ENCODE assay signal across 34 cellular contexts in genomic region chr14:77890873-77891272, GRCh38.
"Had no signal": no experiment of that assay in that cellular context is flagged by ENCODE, and none has a peak within 500 bp of the region (broad histone marks: within the 10 kb centered on the region; RNA-seq: fewer than 3 reads in every experiment).

No MANE protein-coding gene starts in this region.

- H3K4me1 ChIP-seq: ascending aorta, body of pancreas, breast epithelium, Peyer's patch, SJSA1 had no signal

- H3K4me3 Mint-ChIP-seq: activated CD4-positive, alpha-beta T cell treated with anti-CD3 and anti-CD28 coated beads for 36 hours; activated CD4-positive, alpha-beta T cell treated with anti-CD3 and anti-CD28 coated beads, Interleukin-2, amount 10 ng/mL, durations not matched to agents 7 days and 5 days; activated CD8-positive, alpha-beta T cell treated with anti-CD3 and anti-CD28 coated beads, Interleukin-2, amount 10 ng/mL, durations not matched to agents 7 days and 5 days; activated naive CD4-positive, alpha-beta T cell treated with anti-CD3 and anti-CD28 coated beads, Interleukin-2, amount 50 U/mL, for 24 hours; activated naive CD8-positive, alpha-beta T cell treated with anti-CD3 and anti-CD28 coated beads, Interleukin-2, amount 10 ng/mL, durations not matched to agents 7 days and 5 days; activated T-cell treated with anti-CD3 and anti-CD28 coated beads, Interleukin-2, amount 50 U/mL, for 24 hours; T-helper 1 cell treated with Interleukin-12 subunit alpha and Interleukin-12 subunit beta and Interleukin-4 antibody, amounts not matched to agents 30 μg/mL and 1 μg/mL, for 36 hours; T-helper 2 cell treated with Interferon-gamma antibody and Interleukin-4, amounts not matched to agents 5 μg/mL and 100 μg/mL, for 36 hours; WTC11 had no signal

- DNase-seq: activated CD4-positive, alpha-beta T cell treated with anti-CD3 and anti-CD28 coated beads for 36 hours; activated CD4-positive, alpha-beta T cell treated with anti-CD3 and anti-CD28 coated beads, Interleukin-2, amount 10 ng/mL, durations not matched to agents 7 days and 5 days; activated CD4-positive, alpha-beta T cell treated with anti-CD3 and anti-CD28 coated beads, Interleukin-2, amount 50 U/mL, for 48 hours; activated CD8-positive, alpha-beta T cell treated with anti-CD3 and anti-CD28 coated beads, Interleukin-2, amount 10 ng/mL, durations not matched to agents 7 days and 5 days; activated gamma-delta T cell; activated naive CD4-positive, alpha-beta T cell treated with Interleukin-2 at 50 U/mL for 16 hours; activated naive CD8-positive, alpha-beta T cell treated with anti-CD3 and anti-CD28 coated beads, Interleukin-2, amount 10 ng/mL, durations not matched to agents 7 days and 5 days; activated T-cell treated with anti-CD3 and anti-CD28 coated beads, Interleukin-2, amount 50 U/mL, for 24 hours; body of pancreas; Karpas-422; NCI-H1105 treated with DMSO at 0.1 percent for 48 hours; NCI-H1436; NCI-H1694; NCI-H1930; NCI-H2081 treated with DMSO at 0.1 percent for 48 hours; NCI-H510A; NCI-H526; NCI-H748 treated with DMSO at 0.1 percent for 48 hours; NK-92 treated with Interleukin-12 subunit alpha and Interleukin-12 subunit beta, amount 100 ng/mL, for 24 hours; Peyer's patch; RPMI8226; SHP77 treated with DMSO at 0.1 percent for 48 hours; SK-N-SH had no signal

- H3K27ac Mint-ChIP-seq: activated CD4-positive, alpha-beta T cell treated with anti-CD3 and anti-CD28 coated beads for 36 hours; activated CD4-positive, alpha-beta T cell treated with anti-CD3 and anti-CD28 coated beads, Interleukin-2, amount 10 ng/mL, durations not matched to agents 7 days and 5 days; activated CD8-positive, alpha-beta T cell treated with anti-CD3 and anti-CD28 coated beads, Interleukin-2, amount 10 ng/mL, durations not matched to agents 7 days and 5 days; activated naive CD4-positive, alpha-beta T cell treated with anti-CD3 and anti-CD28 coated beads, Interleukin-2, amount 50 U/mL, for 24 hours; activated naive CD8-positive, alpha-beta T cell treated with anti-CD3 and anti-CD28 coated beads, Interleukin-2, amount 10 ng/mL, durations not matched to agents 7 days and 5 days; activated T-cell treated with anti-CD3 and anti-CD28 coated beads, Interleukin-2, amount 50 U/mL, for 24 hours; activated T-helper 2 cell treated with anti-CD3 and anti-CD28 coated beads, Interferon-gamma antibody, Interleukin-2, Interleukin-4, amounts not matched to agents 10 μg/mL and 5 μg/mL and 100 μg/mL, durations not matched to agents 14 hours and 24 hours and 36 hours; T-helper 1 cell treated with Interleukin-12 subunit alpha and Interleukin-12 subunit beta and Interleukin-4 antibody, amounts not matched to agents 30 μg/mL and 1 μg/mL, for 36 hours; T-helper 2 cell treated with Interferon-gamma antibody and Interleukin-4, amounts not matched to agents 5 μg/mL and 100 μg/mL, for 36 hours; WTC11 had no signal

- H3K9me3 ChIP-seq: ascending aorta, body of pancreas, breast epithelium, Peyer's patch, SJSA1, SK-N-SH had no signal

- H3K9me3 Mint-ChIP-seq: activated naive CD8-positive, alpha-beta T cell treated with anti-CD3 and anti-CD28 coated beads, Interleukin-2, amount 10 ng/mL, durations not matched to agents 7 days and 5 days had no signal

- H3K9ac ChIP-seq: SK-N-SH had no signal

- ATAC-seq: activated CD4-positive, alpha-beta T cell treated with anti-CD3 and anti-CD28 coated beads for 36 hours; activated CD4-positive, CD25-positive, alpha-beta regulatory T cell treated with anti-CD3 and anti-CD28 coated beads, Interleukin-2, amount 50 U/mL, for 24 hours; activated CD8-positive, alpha-beta T cell treated with anti-CD3 and anti-CD28 coated beads, Interleukin-2, amount 10 ng/mL, durations not matched to agents 7 days and 5 days; body of pancreas; K562; PC-3; WTC11 had no signal

- H3K4me1 Mint-ChIP-seq: activated CD4-positive, alpha-beta T cell treated with anti-CD3 and anti-CD28 coated beads for 36 hours; activated CD4-positive, alpha-beta T cell treated with anti-CD3 and anti-CD28 coated beads, Interleukin-2, amount 10 ng/mL, durations not matched to agents 7 days and 5 days; activated naive CD4-positive, alpha-beta T cell treated with anti-CD3 and anti-CD28 coated beads, Interleukin-2, amount 50 U/mL, for 24 hours; activated naive CD8-positive, alpha-beta T cell treated with anti-CD3 and anti-CD28 coated beads, Interleukin-2, amount 10 ng/mL, durations not matched to agents 7 days and 5 days; WTC11 had no signal

- H3K27me3 Mint-ChIP-seq: activated CD4-positive, alpha-beta T cell treated with anti-CD3 and anti-CD28 coated beads for 36 hours; activated CD4-positive, alpha-beta T cell treated with anti-CD3 and anti-CD28 coated beads, Interleukin-2, amount 10 ng/mL, durations not matched to agents 7 days and 5 days; activated naive CD4-positive, alpha-beta T cell treated with anti-CD3 and anti-CD28 coated beads, Interleukin-2, amount 50 U/mL, for 24 hours; activated naive CD8-positive, alpha-beta T cell treated with anti-CD3 and anti-CD28 coated beads, Interleukin-2, amount 10 ng/mL, durations not matched to agents 7 days and 5 days; activated T-cell treated with anti-CD3 and anti-CD28 coated beads, Interleukin-2, amount 50 U/mL, for 24 hours had no signal

- H3K4me2 ChIP-seq: SK-N-SH had no signal

- H3K27me3 ChIP-seq: ascending aorta, body of pancreas, breast epithelium, Peyer's patch, SJSA1 had no signal

- H3K4me3 ChIP-seq: ascending aorta, body of pancreas, breast epithelium, K562, Peyer's patch, SJSA1 had no signal

- H3K27ac ChIP-seq: ascending aorta, body of pancreas, breast epithelium, Peyer's patch, SJSA1 had no signal

- H3K36me3 ChIP-seq: breast epithelium, SJSA1 had no signal
